Comparison of ENCODE assay signal across 1 cellular context in genomic region chrX:126165401-126165720, GRCh38.
TF ChIP-seq lines count a peak whose summit lies in the region.

No MANE protein-coding gene starts in this region.

TF ChIP-seq in neural cell, 6 proteins besides CTCF, POLR2A, EP300 and RAD21 (continued from another document):
- TF ChIP-seq TAF1 (IDR thresholded peaks at IDR 0.05; ENCODE audit: low read depth), result no peak
